ENCODE assay signal across 8 cellular contexts in the genomic region with DNA sequence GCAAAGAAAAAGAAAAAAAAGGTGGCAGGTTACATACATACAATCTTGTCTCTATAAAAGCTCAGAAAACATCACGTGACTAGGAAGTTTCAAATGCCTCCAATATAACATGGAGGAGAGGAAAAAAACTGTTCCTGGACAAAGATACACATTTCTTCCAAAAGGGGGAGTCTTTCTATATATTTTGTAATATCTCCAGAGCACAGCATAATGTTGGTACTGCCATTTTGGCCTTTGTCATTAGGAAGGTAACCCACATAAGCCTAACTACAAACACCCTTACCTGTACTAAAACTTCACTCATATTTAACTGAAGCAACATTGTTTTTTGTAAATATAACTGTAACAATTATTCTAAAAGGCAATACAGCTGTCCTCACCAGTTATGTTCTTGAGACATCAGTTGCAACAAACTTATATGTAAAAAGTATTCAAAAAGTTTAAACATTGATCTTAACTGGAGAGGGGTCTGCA. TPM values are rescaled to one million over a fixed set of nuclear protein-coding genes. Genes with fewer than 3 reads are reported as not detected.
DNase-seq lines count a peak whose midpoint lies in the region; ATAC-seq, FAIRE-seq and TF ChIP-seq lines count a peak whose summit lies in the region.

No MANE protein-coding gene starts in this region.

- no peak for DNase-seq in D721Med (ENCODE audit: insufficient read length, low spot score)
- peak; percentile 61 for DNase-seq in HuH-7 (ENCODE audit: low spot score)
- DNase-seq in NT2/D1 (ENCODE audit: low read depth, low spot score) = no peak
- DNase-seq in cardiac fibroblast (ENCODE audit: low read depth in 2 of 2) = peak; percentile 65 to 66
- no peak for DNase-seq in naive thymus-derived CD8-positive, alpha-beta T cell
- DNase-seq in islet precursor cell = no peak
- DNase-seq in omental fat pad (ENCODE audit: low spot score) = no peak

- H3K36me3 ChIP-seq in NT2/D1 (ENCODE audit: insufficient read depth, insufficient read length, low read length) = peaks cover 31% of the 10 kb centered on the region

- H3K27me3 Mint-ChIP-seq in naive thymus-derived CD8-positive, alpha-beta T cell = peaks cover 10 to 26% (median 14%) of the 10 kb centered on the region in 5 donors

- no peaks in the 10 kb centered on the region for H3K4me1 ChIP-seq in NT2/D1 (ENCODE audit: insufficient read depth, insufficient read length)

- TF ChIP-seq CTCF in D721Med (IDR thresholded peaks at IDR 0.05; ENCODE audit: insufficient read depth, missing control alignments) (peak; percentile 31), cardiac fibroblast (IDR thresholded peaks at IDR 0.05; ENCODE audit: low read depth, low read length) (peak; percentile 18), omental fat pad (IDR thresholded peaks at IDR 0.05) (no peak)

- no peaks in the 10 kb centered on the region for H3K27me3 ChIP-seq in NT2/D1 (ENCODE audit: insufficient read depth, insufficient read length)

- H3K4me3 Mint-ChIP-seq in naive thymus-derived CD8-positive, alpha-beta T cell = peak overlapping the region in 9 of 10 donors; percentile 92 to 100 (median 97)

- H3K27ac Mint-ChIP-seq in naive thymus-derived CD8-positive, alpha-beta T cell = peak overlapping the region in 9 of 10 donors; percentile 76 to 100 (median 99)

- H3K4me3 ChIP-seq in NT2/D1 (ENCODE audit: insufficient read length, low read depth) = peak overlapping the region; percentile 94
- no peak overlapping the region for H3K4me3 ChIP-seq in cardiac fibroblast (replicated peaks in 1 of 2; ENCODE audit: low read depth in 2 of 2, low read length in 2 of 2)

- no peak for ATAC-seq in naive thymus-derived CD8-positive, alpha-beta T cell
- ATAC-seq in GM21737 (IDR thresholded peaks at IDR 0.05; ENCODE audit: unreplicated experiment) = no peak
- ATAC-seq in omental fat pad (ENCODE audit: low FRiP score) = no peak

- peaks cover 0 to 30% (median 8%) of the 10 kb centered on the region in 3 donors for H3K36me3 Mint-ChIP-seq in naive thymus-derived CD8-positive, alpha-beta T cell

- peaks cover 18 to 44% (median 40%) of the 10 kb centered on the region in 4 donors for H3K4me1 Mint-ChIP-seq in naive thymus-derived CD8-positive, alpha-beta T cell

- POLR2A ChIA-PET in naive thymus-derived CD8-positive, alpha-beta T cell (lab: Charles Lee) = interaction anchor here (1.6 to 4.5 kb wide), 2 partner anchors 10 to 68 kb away, joined by 4 to 36 read pairs; a partner anchor contains a TSS

- H3K9ac ChIP-seq in NT2/D1 (ENCODE audit: insufficient read length, low read depth) = peak overlapping the region; percentile 99

- H3K9me3 ChIP-seq in NT2/D1 (ENCODE audit: insufficient read depth, low read length) = no peaks in the 10 kb centered on the region

- no peak for FAIRE-seq in D721Med (lab: Jason Lieb, UNC)

- H3K9me3 Mint-ChIP-seq in naive thymus-derived CD8-positive, alpha-beta T cell = no peaks in the 10 kb centered on the region

RNA-seq across cellular contexts. Expression of a gene that starts 1.2 kb away (rescaled TPM):
- 100 to 1,000 TPM; 697 to 751 TPM for total RNA-seq in naive thymus-derived CD8-positive, alpha-beta T cell
- polyA plus RNA-seq in naive thymus-derived CD8-positive, alpha-beta T cell = 100 to 1,000 TPM; 812 to 913 (median 878) TPM
- total RNA-seq in omental fat pad = 100 to 1,000 TPM; 407 to 480 (median 449) TPM

RNA-seq across cellular contexts. Expression of a gene that starts 48.4 kb away (rescaled TPM):
- not detected for total RNA-seq in naive thymus-derived CD8-positive, alpha-beta T cell
- polyA plus RNA-seq in naive thymus-derived CD8-positive, alpha-beta T cell = not detected
- total RNA-seq in omental fat pad = under 1 TPM in 1 of 4 donors, not detected in 3; 0.63 TPM

Comparison
In these comparisons a context has a peak if more than half of its experiments do, and no peak if none do; other contexts are left out.
1. DNase-seq: peak in HuH-7 (single experiment) and cardiac fibroblast (2 of 2); none in D721Med (single experiment), NT2/D1 (single experiment), naive thymus-derived CD8-positive, alpha-beta T cell (0 of 10), islet precursor cell (single experiment) and omental fat pad (single experiment).
2. CTCF ChIP-seq: peak in D721Med (single experiment) and cardiac fibroblast (single experiment); none in omental fat pad (0 of 3).